Comparison of ENCODE assay signal across 17 cellular contexts in the genomic region with DNA sequence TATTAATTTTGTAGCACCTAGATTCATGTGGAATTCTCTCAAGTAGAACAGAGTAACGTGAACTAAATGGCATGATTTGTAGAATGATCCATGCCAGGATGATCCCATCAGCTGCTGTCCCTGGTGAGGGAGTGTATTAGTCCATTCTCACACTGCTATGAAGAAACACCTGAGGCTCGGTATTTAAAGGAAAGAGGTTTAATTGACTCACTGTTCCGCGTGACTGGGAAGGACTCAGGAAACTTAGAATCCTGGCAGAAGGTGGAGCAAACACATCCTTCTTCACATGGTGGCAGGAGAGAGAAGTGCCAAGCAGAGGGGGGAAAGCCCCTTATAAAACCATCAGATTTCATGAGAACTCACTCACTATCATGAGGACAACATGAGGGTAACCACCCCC.
"Had no signal": no experiment of that assay in that cellular context is flagged by ENCODE, and none has a peak within 500 bp of the region (broad histone marks: within the 10 kb centered on the region; RNA-seq: fewer than 3 reads in every experiment).

No MANE protein-coding gene starts in this region.

- H3K9me3 Mint-ChIP-seq: activated T-helper 17 cell treated with anti-CD3 and anti-CD28 coated beads, Interleukin-2, amount 50 U/mL, for 72 hours; dendritic cell treated with granulocyte-macrophage colony-stimulating factor and Interleukin-4, amounts not matched to agents 40 ng/mL and 50 ng/mL, for 4 days had no signal

- H3K36me3 ChIP-seq: brain microvascular endothelial cell, gastroesophageal sphincter, tibial nerve had no signal

- H3K9me3 ChIP-seq: gastroesophageal sphincter had no signal

- DNase-seq: activated CD4-positive, alpha-beta T cell treated with anti-CD3 and anti-CD28 coated beads, Interleukin-2, amount 50 U/mL, for 4 hours; activated CD4-positive, CD25-positive, alpha-beta regulatory T cell treated with anti-CD3 and anti-CD28 coated beads, Interleukin-2, amount 50 U/mL, for 72 hours; activated naive CD4-positive, alpha-beta T cell treated with Interleukin-2 at 50 U/mL for 16 hours; anterior cingulate cortex; brain microvascular endothelial cell; erythroblast; naive thymus-derived CD8-positive, alpha-beta T cell; stimulated activated CD4-positive, alpha-beta T cell treated with anti-CD3 and anti-CD28 coated beads, Interleukin-15, amount 100 ng/mL, for 24 hours; stimulated activated CD4-positive, alpha-beta T cell treated with anti-CD3 and anti-CD28 coated beads, Interleukin-4, amount 100 ng/mL, for 1 hour; stimulated activated naive B cell treated with anti-CD40 and anti-IgM and Interleukin-4, amounts not matched to agents 10 μg/mL and 1 μg/mL and 100 μg/mL, for 72 hours had no signal

- H3K36me3 Mint-ChIP-seq: memory B cell; naive thymus-derived CD8-positive, alpha-beta T cell; stimulated activated naive B cell treated with anti-CD40 and anti-IgM and Interleukin-4, amounts not matched to agents 10 μg/mL and 1 μg/mL and 100 μg/mL, for 72 hours had no signal

- H3K4me1 ChIP-seq: tibial nerve had no signal

- H3K27me3 ChIP-seq: brain microvascular endothelial cell, gastroesophageal sphincter, tibial nerve had no signal

- H3K4me1 Mint-ChIP-seq: activated T-helper 17 cell treated with anti-CD3 and anti-CD28 coated beads, Interleukin-2, amount 50 U/mL, for 72 hours; memory B cell; naive thymus-derived CD8-positive, alpha-beta T cell; stimulated activated naive B cell treated with anti-CD40 and anti-IgM and Interleukin-4, amounts not matched to agents 10 μg/mL and 1 μg/mL and 100 μg/mL, for 72 hours had no signal

- H3K27ac ChIP-seq: brain microvascular endothelial cell, gastroesophageal sphincter, skin epidermis, tibial nerve had no signal

- H3K27ac Mint-ChIP-seq: activated T-helper 17 cell treated with anti-CD3 and anti-CD28 coated beads, Interleukin-2, amount 50 U/mL, for 72 hours; dendritic cell treated with granulocyte-macrophage colony-stimulating factor and Interleukin-4, amounts not matched to agents 40 ng/mL and 50 ng/mL, for 4 days; memory B cell; naive thymus-derived CD8-positive, alpha-beta T cell; stimulated activated naive B cell treated with anti-CD40 and anti-IgM and Interleukin-4, amounts not matched to agents 10 μg/mL and 1 μg/mL and 100 μg/mL, for 72 hours had no signal

- ATAC-seq: activated T-helper 17 cell treated with anti-CD3 and anti-CD28 coated beads, Interleukin-2, amount 50 U/mL, for 72 hours; gastroesophageal sphincter; left lobe of liver; naive thymus-derived CD8-positive, alpha-beta T cell; stimulated activated naive B cell treated with anti-CD40 and anti-IgM and Interleukin-4, amounts not matched to agents 10 μg/mL and 1 μg/mL and 100 μg/mL, for 72 hours had no signal

- H3K4me3 ChIP-seq: gastroesophageal sphincter, skin epidermis, tibial nerve had no signal

- H3K4me3 Mint-ChIP-seq: activated T-helper 17 cell treated with anti-CD3 and anti-CD28 coated beads, Interleukin-2, amount 50 U/mL, for 72 hours; dendritic cell treated with granulocyte-macrophage colony-stimulating factor and Interleukin-4, amounts not matched to agents 40 ng/mL and 50 ng/mL, for 4 days; memory B cell; naive thymus-derived CD8-positive, alpha-beta T cell; stimulated activated naive B cell treated with anti-CD40 and anti-IgM and Interleukin-4, amounts not matched to agents 10 μg/mL and 1 μg/mL and 100 μg/mL, for 72 hours had no signal

- H3K27me3 Mint-ChIP-seq: activated T-helper 17 cell treated with anti-CD3 and anti-CD28 coated beads, Interleukin-2, amount 50 U/mL, for 72 hours; dendritic cell treated with granulocyte-macrophage colony-stimulating factor and Interleukin-4, amounts not matched to agents 40 ng/mL and 50 ng/mL, for 4 days; memory B cell; stimulated activated naive B cell treated with anti-CD40 and anti-IgM and Interleukin-4, amounts not matched to agents 10 μg/mL and 1 μg/mL and 100 μg/mL, for 72 hours had no signal
